In genomic region chr4:136156947-136157346, GRCh38 we compare ENCODE assay signal across 26 cellular contexts.
"Had no signal": no experiment of that assay in that cellular context is flagged by ENCODE, and none has a peak within 500 bp of the region (broad histone marks: within the 10 kb centered on the region; RNA-seq: fewer than 3 reads in every experiment).

No MANE protein-coding gene starts in this region.

- H3K36me3 ChIP-seq: colonic mucosa, esophagus squamous epithelium, heart right ventricle, lower lobe of right lung, pancreas, right lobe of liver, suprapubic skin, transverse colon, upper lobe of right lung, uterus had no signal

- H3K4me3 Mint-ChIP-seq: naive thymus-derived CD8-positive, alpha-beta T cell; nephron progenitor cell; stimulated activated naive B cell treated with anti-CD40 and anti-IgM and Interleukin-4, amounts not matched to agents 10 μg/mL and 1 μg/mL and 100 μg/mL, for 72 hours; stimulated activated naive CD8-positive, alpha-beta T cell treated with anti-CD3 and anti-CD28 coated beads, Interleukin-15, amount 100 ng/mL, for 72 hours had no signal

- ATAC-seq: heart right ventricle; left ventricle myocardium superior; lower lobe of right lung; naive thymus-derived CD8-positive, alpha-beta T cell; pancreas; right lobe of liver; stimulated activated naive B cell treated with anti-CD40 and anti-IgM and Interleukin-4, amounts not matched to agents 10 μg/mL and 1 μg/mL and 100 μg/mL, for 72 hours; stimulated activated naive CD8-positive, alpha-beta T cell treated with anti-CD3 and anti-CD28 coated beads, Interleukin-15, amount 100 ng/mL, for 72 hours; upper lobe of right lung had no signal

- H3K9me3 ChIP-seq: colonic mucosa, esophagus squamous epithelium, pancreas, right lobe of liver, suprapubic skin, transverse colon, upper lobe of right lung, uterus had no signal

- H3K27ac Mint-ChIP-seq: naive thymus-derived CD8-positive, alpha-beta T cell; nephron progenitor cell; stimulated activated naive B cell treated with anti-CD40 and anti-IgM and Interleukin-4, amounts not matched to agents 10 μg/mL and 1 μg/mL and 100 μg/mL, for 72 hours; stimulated activated naive CD8-positive, alpha-beta T cell treated with anti-CD3 and anti-CD28 coated beads, Interleukin-15, amount 100 ng/mL, for 72 hours had no signal

- H3K36me3 Mint-ChIP-seq: naive thymus-derived CD8-positive, alpha-beta T cell; stimulated activated naive B cell treated with anti-CD40 and anti-IgM and Interleukin-4, amounts not matched to agents 10 μg/mL and 1 μg/mL and 100 μg/mL, for 72 hours had no signal

- H3K27me3 ChIP-seq: colonic mucosa, esophagus squamous epithelium, heart right ventricle, pancreas, right lobe of liver, suprapubic skin, transverse colon, upper lobe of right lung, uterus had no signal

- H3K4me1 ChIP-seq: colonic mucosa, esophagus squamous epithelium, heart right ventricle, lower lobe of right lung, pancreas, right lobe of liver, suprapubic skin, transverse colon, upper lobe of right lung, uterus had no signal

- H3K27ac ChIP-seq: colonic mucosa, esophagus squamous epithelium, heart right ventricle, lower lobe of right lung, pancreas, right lobe of liver, suprapubic skin, transverse colon, upper lobe of right lung, uterus had no signal

- H3K4me3 ChIP-seq: colonic mucosa, esophagus squamous epithelium, heart right ventricle, lower lobe of right lung, pancreas, right lobe of liver, suprapubic skin, transverse colon, upper lobe of right lung, uterus had no signal

- H3K4me1 Mint-ChIP-seq: naive thymus-derived CD8-positive, alpha-beta T cell; stimulated activated naive B cell treated with anti-CD40 and anti-IgM and Interleukin-4, amounts not matched to agents 10 μg/mL and 1 μg/mL and 100 μg/mL, for 72 hours; stimulated activated naive CD8-positive, alpha-beta T cell treated with anti-CD3 and anti-CD28 coated beads, Interleukin-15, amount 100 ng/mL, for 72 hours had no signal

- H3K27me3 Mint-ChIP-seq: naive thymus-derived CD8-positive, alpha-beta T cell; stimulated activated naive B cell treated with anti-CD40 and anti-IgM and Interleukin-4, amounts not matched to agents 10 μg/mL and 1 μg/mL and 100 μg/mL, for 72 hours; stimulated activated naive CD8-positive, alpha-beta T cell treated with anti-CD3 and anti-CD28 coated beads, Interleukin-15, amount 100 ng/mL, for 72 hours had no signal

- DNase-seq: colonic mucosa; dermis blood vessel endothelial cell; effector memory CD4-positive, alpha-beta T cell; erythroblast; esophagus squamous epithelium; foreskin melanocyte; glutamatergic neuron; heart right ventricle; hypothalamus; left ventricle myocardium superior; lower lobe of right lung; naive thymus-derived CD8-positive, alpha-beta T cell; nephron progenitor cell; occipital lobe; pancreas; retina; right lobe of liver; small intestine; stimulated activated CD4-positive, alpha-beta T cell treated with anti-CD3 and anti-CD28 coated beads, Interleukin-15, amount 100 ng/mL, for 24 hours; stimulated activated CD4-positive, alpha-beta T cell treated with anti-CD3 and anti-CD28 coated beads, Interleukin-2, amount 100 ng/mL, for 48 hours; stimulated activated naive B cell treated with anti-CD40 and anti-IgM and Interleukin-4, amounts not matched to agents 10 μg/mL and 1 μg/mL and 100 μg/mL, for 72 hours; stimulated activated naive CD8-positive, alpha-beta T cell treated with anti-CD3 and anti-CD28 coated beads, Interleukin-15, amount 100 ng/mL, for 72 hours; transverse colon; upper lobe of right lung; uterus had no signal
